Comparison of ENCODE assay signal across 9 cellular contexts in genomic region chr17:49789278-49789578, GRCh38. TPM values are rescaled to one million over a fixed set of nuclear protein-coding genes. Genes with fewer than 3 reads are reported as not detected.
DNase-seq lines count a peak whose midpoint lies in the region; ATAC-seq, FAIRE-seq and TF ChIP-seq lines count a peak whose summit lies in the region.
"Had no signal": no experiment of that assay in that cellular context is flagged by ENCODE, and none has a peak within 500 bp of the region (broad histone marks: within the 10 kb centered on the region; RNA-seq: fewer than 3 reads in every experiment).

No MANE protein-coding gene starts in this region.

- H3K4me1 ChIP-seq in GM23248 (ENCODE audit: insufficient read depth): peaks cover 29% of the 10 kb centered on the region
- H3K4me1 ChIP-seq in gastroesophageal sphincter: peaks cover 16 to 68% (median 28%) of the 10 kb centered on the region in 3 donors
- H3K4me1 ChIP-seq in gastrocnemius medialis: peaks cover 44 to 45% of the 10 kb centered on the region in 2 donors

- DNase-seq in GM23248 (no peak), gastrocnemius medialis (no peak), GM12892 (ENCODE audit: insufficient read length) (no peak), NCI-H187 treated with DMSO at 0.1 percent for 48 hours (lab: John Stamatoyannopoulos, UW) (no peak), SIG-M5 (lab: John Stamatoyannopoulos, UW) (no peak), NOMO-1 treated with dmso at 0.1 percent for 144 hours (lab: John Stamatoyannopoulos, UW; ENCODE audit: unreplicated experiment) (no peak)

- FAIRE-seq in GM12892 (lab: Jason Lieb, UNC): no peak

- in situ Hi-C loops in GM23248 (cut with MboI) (no loop called here), gastrocnemius medialis (cut with MboI; ENCODE audit: low sequenced_read_pairs in 4 of 4) (loop anchor here in 1 of 4 donors (5.0 to 25.0 kb wide), 3 partner anchors 82 to 923 kb away; partner anchors contain the start of genes ANKRD40, LUC7L3 and SLC35B1)

- H3K36me3 ChIP-seq in GM23248 (ENCODE audit: low read depth) (peaks cover 14% of the 10 kb centered on the region), gastroesophageal sphincter (peaks cover 0 to 34% of the 10 kb centered on the region in 2 donors), gastrocnemius medialis (peaks cover 0 to 31% of the 10 kb centered on the region in 2 donors)

- intact Hi-C loops in gastrocnemius medialis (cut with DNase I; ENCODE audit: low total_unique reads): loop anchor here (5.0 kb wide), 3 partner anchors 222 to 928 kb away; partner anchors contain the start of gene LUC7L3

- peak overlapping the region; percentile 70 for H3K4me2 ChIP-seq in GM23248 (ENCODE audit: unreplicated experiment)

- H3K27me3 ChIP-seq in GM23248 (replicated peaks; ENCODE audit: insufficient read depth) (no peaks in the 10 kb centered on the region), gastroesophageal sphincter (no peaks in the 10 kb centered on the region), gastrocnemius medialis (no peaks in the 10 kb centered on the region)

- H3K9me2 ChIP-seq in GM23248 (ENCODE audit: insufficient read depth): no peaks in the 10 kb centered on the region

- H3K27ac ChIP-seq in GM23248: no peak overlapping the region
- H3K27ac ChIP-seq in VCaP: peak overlapping the region; percentile 97
- peak overlapping the region; percentile 8 to 100 (median 74) for H3K27ac ChIP-seq in gastroesophageal sphincter
- peak overlapping the region; percentile 59 to 100 (median 98) for H3K27ac ChIP-seq in gastrocnemius medialis

- TF ChIP-seq CTCF in VCaP (conservative IDR thresholded peaks at IDR 0.05) (no peak), gastroesophageal sphincter (IDR thresholded peaks at IDR 0.05) (no peak), gastrocnemius medialis (IDR thresholded peaks at IDR 0.05 in 4 of 5, conservative IDR thresholded peaks at IDR 0.05 in 1 of 5) (no peak)

- no peak overlapping the region for H2AFZ ChIP-seq in GM23248

- H3K9ac ChIP-seq in GM23248: peak overlapping the region; percentile 22; the same call in 1 of the 2 replicates

- peaks cover 9% of the 10 kb centered on the region; the same call in 1 of the 2 replicates for H4K20me1 ChIP-seq in GM23248 (ENCODE audit: insufficient read depth)

- ATAC-seq in gastroesophageal sphincter (no peak), gastrocnemius medialis (no peak)

- no peak for TF ChIP-seq EP300 in gastroesophageal sphincter (IDR thresholded peaks at IDR 0.05)

- 1 to 2% methylated on average over 15 of the region's 15 CpGs for WGBS in GM23248 (ENCODE audit: low coverage in 1 of 2, low lambda C conversion rate in 2 of 2, missing lambda C conversion rate in 2 of 2), 2 experiments
- 3% methylated on average over 8 of the region's 15 CpGs; no CpG with 5 or more reads in 1 of the 2 donors for WGBS in gastroesophageal sphincter (ENCODE audit: low coverage in 1 of 2), 2 donors

- H3K9me3 ChIP-seq in GM23248 (ENCODE audit: low read depth) (no peaks in the 10 kb centered on the region), gastroesophageal sphincter (no peaks in the 10 kb centered on the region), gastrocnemius medialis (no peaks in the 10 kb centered on the region)

- no peak for TF ChIP-seq POLR2A in gastroesophageal sphincter (IDR thresholded peaks at IDR 0.05)
- TF ChIP-seq POLR2A in gastrocnemius medialis (IDR thresholded peaks at IDR 0.05): no peak
- no peak for TF ChIP-seq POLR2A in GM12892 (IDR thresholded peaks at IDR 0.05; ENCODE audit: low read depth, low read length)

- H3K4me3 ChIP-seq in GM23248: peak overlapping the region; percentile 91
- H3K4me3 ChIP-seq in gastroesophageal sphincter: peak overlapping the region; percentile 36 to 70
- peak overlapping the region; percentile 56 to 98 (median 90) for H3K4me3 ChIP-seq in gastrocnemius medialis

- H3F3A ChIP-seq in GM23248 (ENCODE audit: insufficient read depth): peaks cover 12% of the 10 kb centered on the region

- H3K79me2 ChIP-seq in GM23248 (ENCODE audit: insufficient read depth): peaks cover 63% of the 10 kb centered on the region

RNA-seq across cellular contexts. Expression of gene KAT7, which starts 0.7 kb away (rescaled TPM):
- total RNA-seq in GM23248 (2014; rRNA removed; shearing (Covaris generic)): 20.9 and 41.9 TPM in 2 replicates
- polyA plus RNA-seq in GM23248 (2016; fragmentation: Nextera tagmentation; extraction: Ambion mirVana): 27.0 and 27.5 TPM in 2 replicates
- total RNA-seq in gastroesophageal sphincter (10 to 100 TPM; 37.7 to 54.1 (median 46.1) TPM), gastrocnemius medialis (10 to 100 TPM; 32.6 to 49.8 (median 45.2) TPM)
- polyA plus RNA-seq in GM12892 (2012; ENCODE audit: missing spikeins): 18.7 TPM

RNA-seq across cellular contexts. Expression of gene FAM117A, which starts 25.3 kb away (rescaled TPM):
- total RNA-seq in GM23248 (2014; rRNA removed; shearing (Covaris generic)): 4.0 and 10.2 TPM in 2 replicates
- polyA plus RNA-seq in GM23248 (2016; fragmentation: Nextera tagmentation; extraction: Ambion mirVana): 1.8 and 2.1 TPM in 2 replicates
- total RNA-seq in gastroesophageal sphincter: 10 to 100 TPM; 12.4 to 39.5 (median 19.8) TPM
- total RNA-seq in gastrocnemius medialis: 1 to 10 TPM; 2.6 to 4.9 (median 3.3) TPM
- 18.2 TPM for polyA plus RNA-seq in GM12892 (2012; ENCODE audit: missing spikeins)

RNA-seq across cellular contexts. Expression of gene TAC4, which starts 58.6 kb away (rescaled TPM):
- total RNA-seq in GM23248 (2014; rRNA removed; shearing (Covaris generic)): not detected in 2 replicates
- not detected in 2 replicates for polyA plus RNA-seq in GM23248 (2016; fragmentation: Nextera tagmentation; extraction: Ambion mirVana)
- not detected for total RNA-seq in gastroesophageal sphincter
- not detected for total RNA-seq in gastrocnemius medialis
- polyA plus RNA-seq in GM12892 (2012; ENCODE audit: missing spikeins): 0.81 TPM
- total RNA-seq: lung microvascular endothelial cell had no signal
